Comparison of ENCODE assay signal across 15 cellular contexts in the genomic region with DNA sequence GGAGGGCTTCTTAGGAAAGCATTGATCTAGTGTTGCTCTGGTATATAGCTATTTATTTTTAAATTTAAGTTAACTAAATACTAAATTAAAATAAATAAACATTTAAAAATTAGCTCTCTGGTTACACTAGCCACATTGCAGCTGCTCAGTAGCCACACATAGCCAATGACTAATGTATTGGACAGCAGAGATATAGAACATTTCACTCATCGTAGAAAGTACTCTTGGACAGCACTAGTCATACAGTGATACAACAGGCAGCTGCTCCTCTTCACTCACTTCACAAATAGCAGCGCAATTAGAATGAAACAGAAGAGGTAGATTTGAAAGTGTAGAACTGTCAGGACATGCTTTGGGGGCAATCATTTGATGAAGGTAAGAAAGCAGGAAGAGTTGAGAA.
"Had no signal": no experiment of that assay in that cellular context is flagged by ENCODE, and none has a peak within 500 bp of the region (broad histone marks: within the 10 kb centered on the region; RNA-seq: fewer than 3 reads in every experiment).

No MANE protein-coding gene starts in this region.

- H3K36me3 ChIP-seq: neutrophil had no signal

- ATAC-seq: natural killer cell treated with Interleukin-12 subunit alpha and Interleukin-12 subunit beta and Interleukin-15 and Interleukin-18, amount 100 ng/mL, for 72 hours had no signal

- H3K9me3 ChIP-seq: adrenal gland, neutrophil, sigmoid colon, thyroid gland had no signal

- DNase-seq: activated CD4-positive, alpha-beta T cell treated with anti-CD3 and anti-CD28 coated beads, Interleukin-2, amount 50 U/mL, for 4 hours; activated gamma-delta T cell; adrenal gland; immature natural killer cell; mesenchymal stem cell; sigmoid colon; stimulated activated CD4-positive, alpha-beta T cell treated with anti-CD3 and anti-CD28 coated beads, Interleukin-12 subunit alpha, Interleukin-12 subunit beta, amount 100 ng/mL, for 4 hours; stimulated activated CD4-positive, alpha-beta T cell treated with anti-CD3 and anti-CD28 coated beads, Interleukin-1b, Interleukin-23, amount 100 ng/mL, for 48 hours; stimulated activated naive CD4-positive, alpha-beta T cell treated with Interleukin-2 at 50 U/mL for 16 hours; SW 1271; T-helper 2 cell; thyroid gland had no signal

- H3K9ac ChIP-seq: parathyroid adenoma had no signal

- H3K27ac ChIP-seq: adrenal gland, neutrophil, parathyroid adenoma, thyroid gland had no signal

- H3K27me3 ChIP-seq: adrenal gland, neutrophil, sigmoid colon, thyroid gland had no signal

- H3K4me3 ChIP-seq: adrenal gland, sigmoid colon, thyroid gland had no signal
